ENCODE assay signal across 21 cellular contexts in genomic region chr11:64089915-64090810, GRCh38. TPM values are rescaled to one million over a fixed set of nuclear protein-coding genes. Genes with fewer than 3 reads are reported as not detected.
DNase-seq lines count a peak whose midpoint lies in the region; ATAC-seq and TF ChIP-seq lines count a peak whose summit lies in the region.
"Had no signal": no experiment of that assay in that cellular context is flagged by ENCODE, and none has a peak within 500 bp of the region (broad histone marks: within the 10 kb centered on the region; RNA-seq: fewer than 3 reads in every experiment).

No MANE protein-coding gene starts in this region.

- peak overlapping the region; percentile 93 for H3K4ac ChIP-seq in IMR-90 (ENCODE audit: low read depth, low read length)

- no peak overlapping the region for H4K5ac ChIP-seq in IMR-90 (ENCODE audit: low read depth, low read length)

- no peak overlapping the region for H3K56ac ChIP-seq in IMR-90 (ENCODE audit: extremely low read depth, insufficient read depth, low read length)

- H3F3A ChIP-seq in PC-9 (ENCODE audit: insufficient read depth, low read depth) = peaks cover 25% of the 10 kb centered on the region

- dilution Hi-C loops in IMR-90 (cut with HindIII; ENCODE audit: low sequenced_read_pairs, unreplicated experiment) = no loop called here

- peak overlapping the region; percentile 23 for H2AK9ac ChIP-seq in IMR-90 (replicated peaks; ENCODE audit: low read depth, low read length, poor library complexity)

- peak overlapping the region; percentile 6; the same call in 1 of the 3 replicates for H2BK15ac ChIP-seq in IMR-90 (ENCODE audit: low read depth, low read length)

- peaks cover 14% of the 10 kb centered on the region for H3K9me1 ChIP-seq in IMR-90 (ENCODE audit: insufficient read depth, low read length)

- H3K27me3 ChIP-seq in IMR-90 (ENCODE audit: control insufficient read depth, insufficient read depth, low read length) = no peaks in the 10 kb centered on the region; the same call in 1 of the 2 replicates
- H3K27me3 ChIP-seq in PC-9 (ENCODE audit: insufficient read depth, low read depth) = no peaks in the 10 kb centered on the region
- no peaks in the 10 kb centered on the region for H3K27me3 ChIP-seq in dorsolateral prefrontal cortex
- H3K27me3 ChIP-seq in ovary = no peaks in the 10 kb centered on the region
- H3K27me3 ChIP-seq: BE2C, SJSA1 had no signal

- WGBS in IMR-90 (ENCODE audit: extremely low coverage in 2 of 2, insufficient read length in 1 of 2), 2 experiments = no CpG with 5 or more reads among the region's 28 CpGs
- WGBS in ovary, 3 donors = 85 to 91% (median 88%) methylated on average over 28 of the region's 28 CpGs

- peak overlapping the region; percentile 22 for H2BK5ac ChIP-seq in IMR-90 (ENCODE audit: low read depth, low read length, poor library complexity, severe bottlenecking)

- TF ChIP-seq POLR2A in IMR-90 (IDR thresholded peaks at IDR 0.05; ENCODE audit: low read depth, low read length) (no peak), ovary (IDR thresholded peaks at IDR 0.05) (no peak)

- no peak for TF ChIP-seq CTCF in IMR-90 (conservative IDR thresholded peaks at IDR 0.05; ENCODE audit: low read depth, low read length)
- TF ChIP-seq CTCF in PC-9 (conservative IDR thresholded peaks at IDR 0.05) = no peak
- TF ChIP-seq CTCF in dorsolateral prefrontal cortex (IDR thresholded peaks at IDR 0.05 in 54 of 56, conservative IDR thresholded peaks at IDR 0.05 in 2 of 56; ENCODE audit: low read depth in 1 of 56, partially characterized antibody in 56 of 56) = no peak
- TF ChIP-seq CTCF in ovary (IDR thresholded peaks at IDR 0.05) = no peak

- H3K4me3 ChIP-seq in IMR-90 (ENCODE audit: insufficient read depth, low read depth, low read length) (no peak overlapping the region), PC-9 (no peak overlapping the region), dorsolateral prefrontal cortex (no peak overlapping the region), ovary (no peak overlapping the region)
- H3K4me3 ChIP-seq: SJSA1 had no signal

- H3K27ac ChIP-seq in IMR-90 (ENCODE audit: insufficient read depth, low read length) (no peak overlapping the region), PC-9 (no peak overlapping the region), dorsolateral prefrontal cortex (peak overlapping the region in 52 of 59 donors; percentile 2 to 98 (median 68)), substantia nigra (ENCODE audit: low read depth, low read length, poor library complexity, severe bottlenecking) (peak overlapping the region; percentile 94), ovary (no peak overlapping the region)
- H3K27ac ChIP-seq: SJSA1 had no signal

- peak overlapping the region; percentile 84 for H2BK120ac ChIP-seq in IMR-90 (ENCODE audit: low read depth, low read length)

- no peaks in the 10 kb centered on the region for H3K9me2 ChIP-seq in PC-9 (ENCODE audit: insufficient read depth)

- no peak overlapping the region for H3K23ac ChIP-seq in IMR-90 (ENCODE audit: low read depth, low read length)

- H3K79me1 ChIP-seq in IMR-90 (ENCODE audit: low read depth in 1 of 2, low read length in 2 of 2) = peaks cover 3 to 17% of the 10 kb centered on the region in 2 experiments; a peak in 2 of 4 replicates

- H3K4me2 ChIP-seq in IMR-90 (ENCODE audit: low read depth, low read length) (no peak overlapping the region), PC-9 (peak overlapping the region; percentile 68; the same call in 1 of the 2 replicates)

- POLR2A ChIA-PET in IMR-90 (lab: Charles Lee; ENCODE audit: unreplicated experiment) (no interaction called here), PC-9 (lab: Charles Lee; ENCODE audit: unreplicated experiment) (no interaction called here)

- H3K14ac ChIP-seq in IMR-90 (replicated peaks; ENCODE audit: low read depth, low read length) = 0 out of 2 replicates have a peak overlapping the region, but pooled peaks have one; percentile 4

- peak overlapping the region; percentile 43 to 90; a peak in 2 of 4 replicates for H4K8ac ChIP-seq in IMR-90 (ENCODE audit: low read depth in 2 of 2, low read length in 2 of 2)

- ATAC-seq in IMR-90 (ENCODE audit: low read depth) (no peak), GM21723 (IDR thresholded peaks at IDR 0.05; ENCODE audit: unreplicated experiment) (no peak)
- ATAC-seq: HCT116 had no signal

- TF ChIP-seq RAD21 in IMR-90 (IDR thresholded peaks at IDR 0.05; ENCODE audit: low read length) = no peak

- in situ Hi-C loops in IMR-90 (cut with MboI; ENCODE audit: low sequenced_read_pairs) = no loop called here

- DNase-seq in IMR-90 = no peak
- DNase-seq in PC-9 = no peak
- DNase-seq in dorsolateral prefrontal cortex = no peak
- peak in 1 of 49 donors; percentile 36 for DNase-seq in substantia nigra (lab: John Stamatoyannopoulos, UW)
- DNase-seq in cortex of kidney (lab: John Stamatoyannopoulos, UW) = no peak
- DNase-seq in ovary = no peak
- no peak for DNase-seq in MV-4-11 (lab: John Stamatoyannopoulos, UW)
- DNase-seq: activated CD4-positive, alpha-beta T cell treated with anti-CD3 and anti-CD28 coated beads for 4 hours; activated CD8-positive, alpha-beta memory T cell treated with anti-CD3 and anti-CD28 coated beads, Interleukin-2, amount 50 U/mL, for 4 hours; activated naive CD4-positive, alpha-beta T cell treated with Interleukin-2 at 50 U/mL for 16 hours; BE2C; dermis blood vessel endothelial cell; naive B cell; NCI-H187 treated with DMSO at 0.1 percent for 48 hours; NCI-H524 treated with DMSO at 0.1 percent for 48 hours; small intestine had no signal

- H3K36me3 ChIP-seq in IMR-90 (ENCODE audit: control insufficient read depth, insufficient read depth, low read length) (no peaks in the 10 kb centered on the region), PC-9 (ENCODE audit: low read depth) (no peaks in the 10 kb centered on the region), ovary (no peaks in the 10 kb centered on the region)
- H3K36me3 ChIP-seq: BE2C, SJSA1 had no signal

- H3K4me1 ChIP-seq in IMR-90 (ENCODE audit: control insufficient read depth, insufficient read depth, low read length) (peaks cover 26% of the 10 kb centered on the region), PC-9 (replicated peaks; ENCODE audit: insufficient read depth) (peaks cover 48% of the 10 kb centered on the region), ovary (ENCODE audit: insufficient read depth) (peaks cover 12% of the 10 kb centered on the region)

- H2AFZ ChIP-seq in IMR-90 (replicated peaks; ENCODE audit: low read length, poor library complexity) (no peak overlapping the region), PC-9 (no peak overlapping the region)

- CTCF ChIA-PET in IMR-90 (lab: Yijun Ruan, JAX) (no interaction called here), PC-9 (lab: Charles Lee) (no interaction called here)

- no TSS peak for BruUV-seq in IMR-90 (replicated peaks; lab: Mats Ljungman, UMichigan)
- no TSS peak for BruUV-seq in PC-9 (replicated peaks; lab: Mats Ljungman, UMichigan)

- no peak for TF ChIP-seq EP300 in ovary (IDR thresholded peaks at IDR 0.05)

- H3K9me3 ChIP-seq in IMR-90 (ENCODE audit: control insufficient read depth, insufficient read depth, low read length) (no peaks in the 10 kb centered on the region), PC-9 (ENCODE audit: insufficient read depth, low read depth) (no peaks in the 10 kb centered on the region), ovary (no peaks in the 10 kb centered on the region)
- H3K9me3 ChIP-seq: BE2C, SJSA1 had no signal

- no peak overlapping the region; the same call in 1 of the 2 replicates for H3K18ac ChIP-seq in IMR-90 (ENCODE audit: low read depth, low read length)

- peak overlapping the region; percentile 93 for H4K91ac ChIP-seq in IMR-90 (ENCODE audit: insufficient read depth, low read depth, low read length)

- H4K20me1 ChIP-seq in IMR-90 (ENCODE audit: insufficient read depth, low read length) (peaks cover 7% of the 10 kb centered on the region; the same call in 1 of the 2 replicates), PC-9 (ENCODE audit: insufficient read depth) (peaks cover 6% of the 10 kb centered on the region)

- H3K79me2 ChIP-seq in PC-9 (ENCODE audit: low read depth) = no peaks in the 10 kb centered on the region

- H2AK5ac ChIP-seq in IMR-90 (ENCODE audit: low read depth, low read length) = peak overlapping the region; percentile 66; the same call in 1 of the 2 replicates

- intact Hi-C loops in IMR-90 (cut with micrococcal nuclease) (no loop called here), PC-9 (cut with micrococcal nuclease; ENCODE audit: unreplicated experiment) (no loop called here), dorsolateral prefrontal cortex (cut with DNase I) (no loop called here), ovary (cut with DNase I) (no loop called here)

- H2BK20ac ChIP-seq in IMR-90 (ENCODE audit: low read depth, low read length) = peak overlapping the region; percentile 49; the same call in 1 of the 2 replicates

- no peak overlapping the region for H3K9ac ChIP-seq in IMR-90 (ENCODE audit: low read depth, low read length)

TF ChIP-seq in IMR-90, 13 proteins besides CTCF, POLR2A, EP300 and RAD21:
- TF ChIP-seq MAFK (IDR thresholded peaks at IDR 0.05; ENCODE audit: low read depth, low read length) (no peak), RFX5 (IDR thresholded peaks at IDR 0.05; ENCODE audit: low read depth, low read length) (no peak), BHLHE40 (IDR thresholded peaks at IDR 0.05; ENCODE audit: low read depth, low read length) (no peak), FOS (IDR thresholded peaks at IDR 0.05; ENCODE audit: low read depth, low read length) (no peak)

RNA-seq across cellular contexts. Expression of gene FLRT1, which starts 54.4 kb away (rescaled TPM):
- total RNA-seq in IMR-90 (2012; rRNA removed) (under 0.01 TPM in 2 replicates), PC-9 (2021) (0.25 and 0.44 TPM in 2 replicates), dorsolateral prefrontal cortex (10 to 100 TPM in 101 of 120 experiments, 1 to 10 TPM in 19; 5.1 to 24.0 (median 13.6) TPM), ovary (1 to 10 TPM in 1 of 7 donors, under 1 TPM in 6; 0.23 to 1.2 (median 0.45) TPM)
- polyA plus RNA-seq in IMR-90 (2012; rRNA removed) (0.07 TPM in 1 of 2 replicates, not detected in the other), ovary (under 1 TPM; 0.13 to 0.17 TPM)
- 0.08 TPM in 1 of 2 replicates, not detected in the other for polyA plus RNA-seq in IMR-90 (2012; cell fraction: cytosol; rRNA removed)
- polyA plus RNA-seq in IMR-90 (2012; cell fraction: nucleus; rRNA removed; ENCODE audit: low replicate concordance) = 0.02 and 0.05 TPM in 2 replicates
- total RNA-seq: dermis blood vessel endothelial cell, epithelial cell of proximal tubule, HT1080 had no signal

Comparison
In these comparisons a context has a peak if more than half of its experiments do, and no peak if none do; other contexts are left out.
1. H3K27ac ChIP-seq: peak in dorsolateral prefrontal cortex (52 of 59) and substantia nigra (single experiment); none in IMR-90 (single experiment), PC-9 (single experiment) and ovary (0 of 2).